Comparison of ENCODE assay signal across 8 cellular contexts in genomic region chr2:1591978-1592907, GRCh38.
A peak's percentile ranks its signal among the peaks of the same experiment; 100 is the strongest.
DNase-seq lines count a peak whose midpoint lies in the region; ATAC-seq and TF ChIP-seq lines count a peak whose summit lies in the region.

No MANE protein-coding gene starts in this region.

- H2AFZ ChIP-seq in OCI-LY7 (ENCODE audit: low read length), result no peak overlapping the region

- peak overlapping the region in 2 of 3 experiments; percentile 19 to 22 for H3K4me3 Mint-ChIP-seq in nephron

- CTCF ChIA-PET in OCI-LY7 (lab: Charles Lee; ENCODE audit: unreplicated experiment), result interaction anchor here (0.9 kb wide), 1 partner anchor 9 kb away, joined by 4 read pairs; no protein-coding TSS in a partner anchor

- H3K9me2 ChIP-seq in OCI-LY7 (ENCODE audit: insufficient read depth, low read length), result no peaks in the 10 kb centered on the region

- H3K4me1 Mint-ChIP-seq in nephron, result peaks cover 34% of the 10 kb centered on the region

- peak; percentile 52 for TF ChIP-seq CTCF in AG09309 (IDR thresholded peaks at IDR 0.05; ENCODE audit: control insufficient read depth, insufficient read depth, low read depth, low read length, missing control alignments)
- peak; percentile 33; the same call in 1 of the 2 replicates for TF ChIP-seq CTCF in OCI-LY7 (conservative IDR thresholded peaks at IDR 0.05; ENCODE audit: low read length)
- TF ChIP-seq CTCF in nephron (IDR thresholded peaks at IDR 0.05; ENCODE audit: unreplicated experiment in 3 of 3), result peak; percentile 59 to 69 (median 68)

- no peaks in the 10 kb centered on the region for H3K36me3 Mint-ChIP-seq in nephron (ENCODE audit: low read depth)

- H3K4me2 ChIP-seq in OCI-LY7 (ENCODE audit: low read length), result no peak overlapping the region

- no peaks in the 10 kb centered on the region for H3K27me3 Mint-ChIP-seq in nephron (ENCODE audit: low read depth)

- no peak for DNase-seq in AG09309 (ENCODE audit: low read depth)
- peak; percentile 13 for DNase-seq in OCI-LY7 (ENCODE audit: low spot score)
- DNase-seq in fibroblast of the conjunctiva (ENCODE audit: low read depth), result peak; percentile 59
- DNase-seq in NCI-H187 treated with DMSO at 0.1 percent for 48 hours (lab: John Stamatoyannopoulos, UW), result no peak

- no peak for ATAC-seq in GM18873 (IDR thresholded peaks at IDR 0.05; ENCODE audit: low FRiP score, unreplicated experiment)
- ATAC-seq in GM18519 (IDR thresholded peaks at IDR 0.05; ENCODE audit: low FRiP score, unreplicated experiment), result no peak
- no peak for ATAC-seq in HG02981 (IDR thresholded peaks at IDR 0.05; ENCODE audit: unreplicated experiment)

- no peaks in the 10 kb centered on the region for H3K79me2 ChIP-seq in OCI-LY7 (ENCODE audit: insufficient read depth, low read depth, low read length)

- no TSS peak for BruUV-seq in OCI-LY7 (replicated peaks; lab: Mats Ljungman, UMichigan)

- no peaks in the 10 kb centered on the region for H3K9me3 Mint-ChIP-seq in nephron

- peak overlapping the region; percentile 71 to 74 (median 73) for H3K27ac Mint-ChIP-seq in nephron

- H3K9me3 ChIP-seq in OCI-LY7 (ENCODE audit: low read length), result 0 out of 2 replicates have a peak, but pooled peaks cover 6% of the 10 kb centered on the region

- POLR2A ChIA-PET in OCI-LY7 (lab: Charles Lee), result no interaction called here

- no peaks in the 10 kb centered on the region for H3K4me1 ChIP-seq in OCI-LY7 (ENCODE audit: insufficient read depth, low read length, poor library complexity, severe bottlenecking)

- no peaks in the 10 kb centered on the region for H3K36me3 ChIP-seq in OCI-LY7 (ENCODE audit: insufficient read depth, low read length)

- intact Hi-C loops in OCI-LY7 (cut with micrococcal nuclease; ENCODE audit: unreplicated experiment), result loop anchor here (1.0 to 5.0 kb wide), 4 partner anchors 51 to 177 kb away; no protein-coding TSS in a partner anchor

- no peak overlapping the region for H3K4me3 ChIP-seq in AG09309 (ENCODE audit: control insufficient read depth, low read depth, low read length)
- H3K4me3 ChIP-seq in OCI-LY7 (ENCODE audit: low read depth, low read length, poor library complexity, severe bottlenecking), result no peak overlapping the region

- no peak overlapping the region for H3K27ac ChIP-seq in OCI-LY7 (ENCODE audit: low read depth, low read length, poor library complexity, severe bottlenecking)

- H4K20me1 ChIP-seq in OCI-LY7 (ENCODE audit: insufficient read depth, low read length), result no peaks in the 10 kb centered on the region

Comparison
In these comparisons a context has a peak if more than half of its experiments do, and no peak if none do; other contexts are left out.
1. DNase-seq: peak in OCI-LY7 (single experiment) and fibroblast of the conjunctiva (single experiment); none in AG09309 (single experiment) and NCI-H187 treated with DMSO at 0.1 percent for 48 hours (single experiment).
2. Peak in every context shown above with its lines, with median percentiles within 50 percentile points of each other: CTCF ChIP-seq.